1 cellular context compared by ENCODE assay signal in the genomic region with DNA sequence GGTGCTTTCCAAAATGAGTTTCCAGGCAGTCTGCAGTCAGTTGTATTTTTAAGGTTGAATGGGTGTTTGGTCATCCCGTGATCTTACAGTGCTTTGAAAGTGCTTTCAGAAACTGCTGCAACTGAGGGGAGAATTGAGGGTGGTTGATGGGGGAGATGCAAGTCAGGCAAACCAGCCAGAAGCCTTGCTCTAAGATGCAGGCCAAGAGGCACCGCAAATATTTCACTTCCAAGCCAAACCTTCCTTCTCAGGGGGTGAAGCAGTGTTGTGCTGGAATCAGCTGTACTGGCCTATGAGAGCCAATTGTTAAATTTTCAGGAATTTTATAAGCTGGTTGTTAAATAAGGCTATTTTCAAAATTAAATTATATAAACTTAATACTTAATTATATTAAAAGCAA.
TF ChIP-seq lines count a peak whose summit lies in the region.

No MANE protein-coding gene starts in this region.

TF ChIP-seq in GM12878, 131 proteins besides CTCF, POLR2A, EP300 and RAD21 (continued from another document):
- TF ChIP-seq, protein P1, sequence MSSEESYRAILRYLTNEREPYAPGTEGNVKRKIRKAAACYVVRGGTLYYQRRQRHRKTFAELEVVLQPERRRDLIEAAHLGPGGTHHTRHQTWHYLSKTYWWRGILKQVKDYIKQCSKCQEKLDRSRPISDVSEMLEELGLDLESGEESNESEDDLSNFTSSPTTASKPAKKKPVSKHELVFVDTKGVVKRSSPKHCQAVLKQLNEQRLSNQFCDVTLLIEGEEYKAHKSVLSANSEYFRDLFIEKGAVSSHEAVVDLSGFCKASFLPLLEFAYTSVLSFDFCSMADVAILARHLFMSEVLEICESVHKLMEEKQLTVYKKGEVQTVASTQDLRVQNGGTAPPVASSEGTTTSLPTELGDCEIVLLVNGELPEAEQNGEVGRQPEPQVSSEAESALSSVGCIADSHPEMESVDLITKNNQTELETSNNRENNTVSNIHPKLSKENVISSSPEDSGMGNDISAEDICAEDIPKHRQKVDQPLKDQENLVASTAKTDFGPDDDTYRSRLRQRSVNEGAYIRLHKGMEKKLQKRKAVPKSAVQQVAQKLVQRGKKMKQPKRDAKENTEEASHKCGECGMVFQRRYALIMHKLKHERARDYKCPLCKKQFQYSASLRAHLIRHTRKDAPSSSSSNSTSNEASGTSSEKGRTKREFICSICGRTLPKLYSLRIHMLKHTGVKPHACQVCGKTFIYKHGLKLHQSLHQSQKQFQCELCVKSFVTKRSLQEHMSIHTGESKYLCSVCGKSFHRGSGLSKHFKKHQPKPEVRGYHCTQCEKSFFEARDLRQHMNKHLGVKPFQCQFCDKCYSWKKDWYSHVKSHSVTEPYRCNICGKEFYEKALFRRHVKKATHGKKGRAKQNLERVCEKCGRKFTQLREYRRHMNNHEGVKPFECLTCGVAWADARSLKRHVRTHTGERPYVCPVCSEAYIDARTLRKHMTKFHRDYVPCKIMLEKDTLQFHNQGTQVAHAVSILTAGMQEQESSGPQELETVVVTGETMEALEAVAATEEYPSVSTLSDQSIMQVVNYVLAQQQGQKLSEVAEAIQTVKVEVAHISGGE (CRISPR knock-in tag; IDR thresholded peaks at IDR 0.05), result no peak
- TF ChIP-seq FOS (IDR thresholded peaks at IDR 0.05; ENCODE audit: borderline replicate concordance, extremely low read depth, insufficient read length) (no peak), POLR2AphosphoS2 (IDR thresholded peaks at IDR 0.05; ENCODE audit: low read depth, low read length) (no peak), BACH1 (IDR thresholded peaks at IDR 0.05; ENCODE audit: borderline replicate concordance) (no peak), ZNF384 (IDR thresholded peaks at IDR 0.05; ENCODE audit: borderline replicate concordance, low read depth, low read length) (no peak), NFXL1 (IDR thresholded peaks at IDR 0.05; ENCODE audit: borderline replicate concordance) (no peak)
- TF ChIP-seq, protein P2, sequence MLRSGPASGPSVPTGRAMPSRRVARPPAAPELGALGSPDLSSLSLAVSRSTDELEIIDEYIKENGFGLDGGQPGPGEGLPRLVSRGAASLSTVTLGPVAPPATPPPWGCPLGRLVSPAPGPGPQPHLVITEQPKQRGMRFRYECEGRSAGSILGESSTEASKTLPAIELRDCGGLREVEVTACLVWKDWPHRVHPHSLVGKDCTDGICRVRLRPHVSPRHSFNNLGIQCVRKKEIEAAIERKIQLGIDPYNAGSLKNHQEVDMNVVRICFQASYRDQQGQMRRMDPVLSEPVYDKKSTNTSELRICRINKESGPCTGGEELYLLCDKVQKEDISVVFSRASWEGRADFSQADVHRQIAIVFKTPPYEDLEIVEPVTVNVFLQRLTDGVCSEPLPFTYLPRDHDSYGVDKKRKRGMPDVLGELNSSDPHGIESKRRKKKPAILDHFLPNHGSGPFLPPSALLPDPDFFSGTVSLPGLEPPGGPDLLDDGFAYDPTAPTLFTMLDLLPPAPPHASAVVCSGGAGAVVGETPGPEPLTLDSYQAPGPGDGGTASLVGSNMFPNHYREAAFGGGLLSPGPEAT (IDR thresholded peaks at IDR 0.05; ENCODE audit: low read depth), result no peak
- TF ChIP-seq, protein P3, sequence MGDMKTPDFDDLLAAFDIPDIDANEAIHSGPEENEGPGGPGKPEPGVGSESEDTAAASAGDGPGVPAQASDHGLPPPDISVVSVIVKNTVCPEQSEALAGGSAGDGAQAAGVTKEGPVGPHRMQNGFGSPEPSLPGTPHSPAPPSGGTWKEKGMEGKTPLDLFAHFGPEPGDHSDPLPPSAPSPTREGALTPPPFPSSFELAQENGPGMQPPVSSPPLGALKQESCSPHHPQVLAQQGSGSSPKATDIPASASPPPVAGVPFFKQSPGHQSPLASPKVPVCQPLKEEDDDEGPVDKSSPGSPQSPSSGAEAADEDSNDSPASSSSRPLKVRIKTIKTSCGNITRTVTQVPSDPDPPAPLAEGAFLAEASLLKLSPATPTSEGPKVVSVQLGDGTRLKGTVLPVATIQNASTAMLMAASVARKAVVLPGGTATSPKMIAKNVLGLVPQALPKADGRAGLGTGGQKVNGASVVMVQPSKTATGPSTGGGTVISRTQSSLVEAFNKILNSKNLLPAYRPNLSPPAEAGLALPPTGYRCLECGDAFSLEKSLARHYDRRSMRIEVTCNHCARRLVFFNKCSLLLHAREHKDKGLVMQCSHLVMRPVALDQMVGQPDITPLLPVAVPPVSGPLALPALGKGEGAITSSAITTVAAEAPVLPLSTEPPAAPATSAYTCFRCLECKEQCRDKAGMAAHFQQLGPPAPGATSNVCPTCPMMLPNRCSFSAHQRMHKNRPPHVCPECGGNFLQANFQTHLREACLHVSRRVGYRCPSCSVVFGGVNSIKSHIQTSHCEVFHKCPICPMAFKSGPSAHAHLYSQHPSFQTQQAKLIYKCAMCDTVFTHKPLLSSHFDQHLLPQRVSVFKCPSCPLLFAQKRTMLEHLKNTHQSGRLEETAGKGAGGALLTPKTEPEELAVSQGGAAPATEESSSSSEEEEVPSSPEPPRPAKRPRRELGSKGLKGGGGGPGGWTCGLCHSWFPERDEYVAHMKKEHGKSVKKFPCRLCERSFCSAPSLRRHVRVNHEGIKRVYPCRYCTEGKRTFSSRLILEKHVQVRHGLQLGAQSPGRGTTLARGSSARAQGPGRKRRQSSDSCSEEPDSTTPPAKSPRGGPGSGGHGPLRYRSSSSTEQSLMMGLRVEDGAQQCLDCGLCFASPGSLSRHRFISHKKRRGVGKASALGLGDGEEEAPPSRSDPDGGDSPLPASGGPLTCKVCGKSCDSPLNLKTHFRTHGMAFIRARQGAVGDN (IDR thresholded peaks at IDR 0.05), result no peak
- TF ChIP-seq, protein P4, sequence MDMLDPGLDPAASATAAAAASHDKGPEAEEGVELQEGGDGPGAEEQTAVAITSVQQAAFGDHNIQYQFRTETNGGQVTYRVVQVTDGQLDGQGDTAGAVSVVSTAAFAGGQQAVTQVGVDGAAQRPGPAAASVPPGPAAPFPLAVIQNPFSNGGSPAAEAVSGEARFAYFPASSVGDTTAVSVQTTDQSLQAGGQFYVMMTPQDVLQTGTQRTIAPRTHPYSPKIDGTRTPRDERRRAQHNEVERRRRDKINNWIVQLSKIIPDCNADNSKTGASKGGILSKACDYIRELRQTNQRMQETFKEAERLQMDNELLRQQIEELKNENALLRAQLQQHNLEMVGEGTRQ (IDR thresholded peaks at IDR 0.05; ENCODE audit: borderline replicate concordance, low read depth, low read length), result no peak
- TF ChIP-seq, protein P5, sequence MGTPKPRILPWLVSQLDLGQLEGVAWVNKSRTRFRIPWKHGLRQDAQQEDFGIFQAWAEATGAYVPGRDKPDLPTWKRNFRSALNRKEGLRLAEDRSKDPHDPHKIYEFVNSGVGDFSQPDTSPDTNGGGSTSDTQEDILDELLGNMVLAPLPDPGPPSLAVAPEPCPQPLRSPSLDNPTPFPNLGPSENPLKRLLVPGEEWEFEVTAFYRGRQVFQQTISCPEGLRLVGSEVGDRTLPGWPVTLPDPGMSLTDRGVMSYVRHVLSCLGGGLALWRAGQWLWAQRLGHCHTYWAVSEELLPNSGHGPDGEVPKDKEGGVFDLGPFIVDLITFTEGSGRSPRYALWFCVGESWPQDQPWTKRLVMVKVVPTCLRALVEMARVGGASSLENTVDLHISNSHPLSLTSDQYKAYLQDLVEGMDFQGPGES (IDR thresholded peaks at IDR 0.05), result no peak
- TF ChIP-seq, protein P6, sequence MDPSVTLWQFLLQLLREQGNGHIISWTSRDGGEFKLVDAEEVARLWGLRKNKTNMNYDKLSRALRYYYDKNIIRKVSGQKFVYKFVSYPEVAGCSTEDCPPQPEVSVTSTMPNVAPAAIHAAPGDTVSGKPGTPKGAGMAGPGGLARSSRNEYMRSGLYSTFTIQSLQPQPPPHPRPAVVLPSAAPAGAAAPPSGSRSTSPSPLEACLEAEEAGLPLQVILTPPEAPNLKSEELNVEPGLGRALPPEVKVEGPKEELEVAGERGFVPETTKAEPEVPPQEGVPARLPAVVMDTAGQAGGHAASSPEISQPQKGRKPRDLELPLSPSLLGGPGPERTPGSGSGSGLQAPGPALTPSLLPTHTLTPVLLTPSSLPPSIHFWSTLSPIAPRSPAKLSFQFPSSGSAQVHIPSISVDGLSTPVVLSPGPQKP (IDR thresholded peaks at IDR 0.05; ENCODE audit: low read depth, low read length), result no peak
